25 cellular contexts compared by ENCODE assay signal in genomic region chr22:31394326-31394725, GRCh38. TPM values are rescaled to one million over a fixed set of nuclear protein-coding genes. Genes with fewer than 3 reads are reported as not detected.
A peak's percentile ranks its signal among the peaks of the same experiment; 100 is the strongest.
DNase-seq lines count a peak whose midpoint lies in the region; ATAC-seq and TF ChIP-seq lines count a peak whose summit lies in the region.
"Had no signal": no experiment of that assay in that cellular context is flagged by ENCODE, and none has a peak within 500 bp of the region (broad histone marks: within the 10 kb centered on the region; RNA-seq: fewer than 3 reads in every experiment).

No MANE protein-coding gene starts in this region.

- H3K4me3 Mint-ChIP-seq in activated T-helper 1 cell treated with anti-CD3 and anti-CD28 coated beads, Interleukin-12 subunit alpha, Interleukin-12 subunit beta, Interleukin-2, Interleukin-4 antibody, amounts not matched to agents 30 ng/mL and 10 ng/mL and 1 ng/mL, durations not matched to agents 14 hours and 24 hours and 36 hours, result no peak overlapping the region
- H3K4me3 Mint-ChIP-seq: CD14-positive monocyte had no signal

- intact Hi-C loops in lower lobe of right lung (cut with DNase I) (no loop called here), left colon (cut with DNase I, micrococcal nuclease) (loop anchor here in 1 of 2 donors (5.0 kb wide), 1 partner anchor 42 kb away; no protein-coding TSS in a partner anchor)
- intact Hi-C loops in activated T-helper 1 cell treated with anti-CD3 and anti-CD28 coated beads, Interleukin-12 subunit alpha, Interleukin-12 subunit beta, Interleukin-2, Interleukin-4 antibody, amounts not matched to agents 30 ng/mL and 10 ng/mL and 1 ng/mL, durations not matched to agents 14 hours and 24 hours and 36 hours (cut with micrococcal nuclease), result loop anchor here (10.0 kb wide), 1 partner anchor 430 kb away; the partner anchor contains the start of genes MORC2 and TUG1

- H3K4me1 ChIP-seq in lower lobe of right lung, result peaks cover 9% of the 10 kb centered on the region

- no peaks in the 10 kb centered on the region for H3K4me1 Mint-ChIP-seq in activated T-helper 1 cell treated with anti-CD3 and anti-CD28 coated beads, Interleukin-12 subunit alpha, Interleukin-12 subunit beta, Interleukin-2, Interleukin-4 antibody, amounts not matched to agents 30 ng/mL and 10 ng/mL and 1 ng/mL, durations not matched to agents 14 hours and 24 hours and 36 hours (ENCODE audit: low read depth)

- DNase-seq in AG10803 (ENCODE audit: low read depth), result peak; percentile 59
- peak; percentile 61 for DNase-seq in GM03348 (ENCODE audit: low spot score)
- peak; percentile 38 for DNase-seq in brain microvascular endothelial cell
- peak; percentile 41 for DNase-seq in hepatic stellate cell (ENCODE audit: low spot score)
- no peak for DNase-seq in lower lobe of right lung
- DNase-seq in left colon, result no peak
- DNase-seq in activated T-helper 1 cell treated with anti-CD3 and anti-CD28 coated beads, Interleukin-12 subunit alpha, Interleukin-12 subunit beta, Interleukin-2, Interleukin-4 antibody, amounts not matched to agents 30 ng/mL and 10 ng/mL and 1 ng/mL, durations not matched to agents 14 hours and 24 hours and 36 hours (ENCODE audit: low spot score), result no peak
- DNase-seq: BE2C; CD8-positive, alpha-beta memory T cell; DMS 273 treated with DMSO at 0.1 percent for 48 hours; DMS79; Kasumi-1; NCI-H1105; NCI-H1436 treated with DMSO at 0.1 percent for 48 hours; NCI-H187 treated with DMSO at 0.1 percent for 48 hours; NCI-H2171 treated with DMSO at 0.1 percent for 48 hours; NCI-H345; NCI-H510A treated with DMSO at 0.1 percent for 48 hours; NCI-H748 treated with DMSO at 0.1 percent for 48 hours; SIG-M5 had no signal

- H3K36me3 ChIP-seq in brain microvascular endothelial cell (replicated peaks) (no peaks in the 10 kb centered on the region), lower lobe of right lung (no peaks in the 10 kb centered on the region)
- H3K36me3 ChIP-seq: BE2C had no signal

- TF ChIP-seq CTCF in AG10803 (conservative IDR thresholded peaks at IDR 0.05; ENCODE audit: low read length), result no peak
- no peak for TF ChIP-seq CTCF in brain microvascular endothelial cell (IDR thresholded peaks at IDR 0.05; ENCODE audit: low read depth, low read length, missing control alignments)
- no peak for TF ChIP-seq CTCF in lower lobe of right lung (IDR thresholded peaks at IDR 0.05)

- H3K9me3 ChIP-seq in lower lobe of right lung, result no peaks in the 10 kb centered on the region
- H3K9me3 ChIP-seq: BE2C had no signal

- in situ Hi-C loops in brain microvascular endothelial cell (cut with HindIII; ENCODE audit: low pct_ligation_motif_present, low sequenced_read_pairs), result no loop called here

- H3K4me3 ChIP-seq in AG10803 (ENCODE audit: low read length) (no peak overlapping the region), brain microvascular endothelial cell (ENCODE audit: low read depth, low read length) (no peak overlapping the region), lower lobe of right lung (no peak overlapping the region)
- H3K4me3 ChIP-seq: K562, SK-N-MC had no signal

- peaks cover 4% of the 10 kb centered on the region for H3K9me3 Mint-ChIP-seq in activated T-helper 1 cell treated with anti-CD3 and anti-CD28 coated beads, Interleukin-12 subunit alpha, Interleukin-12 subunit beta, Interleukin-2, Interleukin-4 antibody, amounts not matched to agents 30 ng/mL and 10 ng/mL and 1 ng/mL, durations not matched to agents 14 hours and 24 hours and 36 hours

- no peak overlapping the region for H3K27ac Mint-ChIP-seq in activated T-helper 1 cell treated with anti-CD3 and anti-CD28 coated beads, Interleukin-12 subunit alpha, Interleukin-12 subunit beta, Interleukin-2, Interleukin-4 antibody, amounts not matched to agents 30 ng/mL and 10 ng/mL and 1 ng/mL, durations not matched to agents 14 hours and 24 hours and 36 hours

- peaks cover 10% of the 10 kb centered on the region for H3K27me3 Mint-ChIP-seq in activated T-helper 1 cell treated with anti-CD3 and anti-CD28 coated beads, Interleukin-12 subunit alpha, Interleukin-12 subunit beta, Interleukin-2, Interleukin-4 antibody, amounts not matched to agents 30 ng/mL and 10 ng/mL and 1 ng/mL, durations not matched to agents 14 hours and 24 hours and 36 hours (ENCODE audit: insufficient read depth)

- H3K27ac ChIP-seq in brain microvascular endothelial cell, result no peak overlapping the region
- H3K27ac ChIP-seq in lower lobe of right lung, result no peak overlapping the region
- H3K27ac ChIP-seq: SK-N-MC had no signal

- H3K36me3 Mint-ChIP-seq in activated T-helper 1 cell treated with anti-CD3 and anti-CD28 coated beads, Interleukin-12 subunit alpha, Interleukin-12 subunit beta, Interleukin-2, Interleukin-4 antibody, amounts not matched to agents 30 ng/mL and 10 ng/mL and 1 ng/mL, durations not matched to agents 14 hours and 24 hours and 36 hours (ENCODE audit: low read depth), result no peaks in the 10 kb centered on the region
- H3K36me3 Mint-ChIP-seq: CD14-positive monocyte had no signal

- H3K27me3 ChIP-seq in brain microvascular endothelial cell (replicated peaks) (no peaks in the 10 kb centered on the region), lower lobe of right lung (ENCODE audit: low read depth) (no peaks in the 10 kb centered on the region)
- H3K27me3 ChIP-seq: BE2C had no signal

- ATAC-seq in lower lobe of right lung (no peak), left colon (no peak), HG03565 (IDR thresholded peaks at IDR 0.05; ENCODE audit: unreplicated experiment) (no peak)
- ATAC-seq: HepG2, K562 had no signal

RNA-seq across cellular contexts. Expression of gene DRG1, which starts 5.1 kb away (rescaled TPM):
- 44.5 TPM for total RNA-seq in lower lobe of right lung
- 10 to 100 TPM; 29.9 to 34.5 TPM for total RNA-seq in left colon
- 113 and 125 TPM in 2 replicates for total RNA-seq in activated T-helper 1 cell treated with anti-CD3 and anti-CD28 coated beads, Interleukin-12 subunit alpha, Interleukin-12 subunit beta, Interleukin-2, Interleukin-4 antibody, amounts not matched to agents 30 ng/mL and 10 ng/mL and 1 ng/mL, durations not matched to agents 14 hours and 24 hours and 36 hours

RNA-seq across cellular contexts. Expression of gene PATZ1, which starts 48.2 kb away (rescaled TPM):
- 25.8 TPM for total RNA-seq in lower lobe of right lung
- total RNA-seq in left colon, result 10 to 100 TPM; 11.0 to 15.0 TPM
- 29.5 and 31.5 TPM in 2 replicates for total RNA-seq in activated T-helper 1 cell treated with anti-CD3 and anti-CD28 coated beads, Interleukin-12 subunit alpha, Interleukin-12 subunit beta, Interleukin-2, Interleukin-4 antibody, amounts not matched to agents 30 ng/mL and 10 ng/mL and 1 ng/mL, durations not matched to agents 14 hours and 24 hours and 36 hours

Comparison
In these comparisons a context has a peak if more than half of its experiments do, and no peak if none do; other contexts are left out.
1. DNase-seq: peak in AG10803 (single experiment), GM03348 (single experiment), brain microvascular endothelial cell (single experiment) and hepatic stellate cell (single experiment); none in lower lobe of right lung (single experiment), left colon (0 of 2) and activated T-helper 1 cell treated with anti-CD3 and anti-CD28 coated beads, Interleukin-12 subunit alpha, Interleukin-12 subunit beta, Interleukin-2, Interleukin-4 antibody, amounts not matched to agents 30 ng/mL and 10 ng/mL and 1 ng/mL, durations not matched to agents 14 hours and 24 hours and 36 hours (single experiment).